Comparison of ENCODE assay signal across 1 cellular context in the genomic region with DNA sequence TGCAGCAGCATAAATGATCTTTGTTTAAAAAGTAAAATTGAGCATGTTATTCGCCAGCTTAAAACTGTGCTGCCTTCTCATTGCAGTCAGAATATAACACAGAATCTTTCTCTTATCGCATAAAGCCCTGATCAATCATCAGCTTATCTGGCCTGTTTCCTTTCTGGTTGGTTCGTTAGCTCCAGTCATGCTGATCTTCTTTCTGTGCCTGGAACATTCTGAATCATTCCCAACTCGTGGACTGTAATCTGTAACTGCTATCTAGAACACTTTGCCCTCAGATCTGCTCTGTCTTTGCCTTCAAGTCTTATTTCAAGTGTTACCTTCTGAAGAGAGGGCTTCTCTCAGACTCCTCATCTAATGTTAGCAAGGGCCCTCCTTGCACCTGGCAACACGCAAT.
TF ChIP-seq lines count a peak whose summit lies in the region.

No MANE protein-coding gene starts in this region.

TF ChIP-seq in endothelial cell of umbilical vein, 7 proteins besides CTCF, POLR2A, EP300 and RAD21:
- no peak for TF ChIP-seq POLR2AphosphoS5 (IDR thresholded peaks at IDR 0.05; ENCODE audit: insufficient read depth, low read depth, low read length)
- TF ChIP-seq, protein P1, sequence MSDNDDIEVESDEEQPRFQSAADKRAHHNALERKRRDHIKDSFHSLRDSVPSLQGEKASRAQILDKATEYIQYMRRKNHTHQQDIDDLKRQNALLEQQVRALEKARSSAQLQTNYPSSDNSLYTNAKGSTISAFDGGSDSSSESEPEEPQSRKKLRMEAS (IDR thresholded peaks at IDR 0.05; ENCODE audit: insufficient read depth, insufficient read length), result no peak
- peak; percentile 71 for TF ChIP-seq FOS (IDR thresholded peaks at IDR 0.05; ENCODE audit: borderline replicate concordance, insufficient read depth, low read length)
- TF ChIP-seq JUN (IDR thresholded peaks at IDR 0.05; ENCODE audit: borderline replicate concordance, insufficient read depth, insufficient read length, low read depth), result no peak
- peak; percentile 97 for TF ChIP-seq GATA2 (IDR thresholded peaks at IDR 0.05; ENCODE audit: insufficient read depth, insufficient read length, low read depth, low read length)
